ENCODE assay signal across 21 cellular contexts in genomic region chr7:20449146-20449648, GRCh38.
DNase-seq lines count a peak whose midpoint lies in the region; ATAC-seq, FAIRE-seq and TF ChIP-seq lines count a peak whose summit lies in the region.
"Had no signal": no experiment of that assay in that cellular context is flagged by ENCODE, and none has a peak within 500 bp of the region (broad histone marks: within the 10 kb centered on the region; RNA-seq: fewer than 3 reads in every experiment).

No MANE protein-coding gene starts in this region.

- H3K4me2 ChIP-seq in GM23338, result no peak overlapping the region
- no peak overlapping the region for H3K4me2 ChIP-seq in PC-9
- no peak overlapping the region for H3K4me2 ChIP-seq in endothelial cell of umbilical vein (ENCODE audit: insufficient read depth, low read length)
- no peak overlapping the region for H3K4me2 ChIP-seq in parathyroid adenoma (ENCODE audit: low read length)

- ATAC-seq in GM23338 (no peak), GM18873 (IDR thresholded peaks at IDR 0.05; ENCODE audit: low FRiP score, unreplicated experiment) (no peak)
- ATAC-seq: Panc1, T-cell had no signal

- FAIRE-seq in endothelial cell of umbilical vein (lab: Jason Lieb, UNC), result peak; percentile 26

- H3F3A ChIP-seq in GM23338 (replicated peaks; ENCODE audit: low read depth) (no peaks in the 10 kb centered on the region), PC-9 (ENCODE audit: insufficient read depth, low read depth) (no peaks in the 10 kb centered on the region)

- intact Hi-C loops in PC-9 (cut with micrococcal nuclease; ENCODE audit: unreplicated experiment), result no loop called here
- intact Hi-C loops in endothelial cell of umbilical vein (cut with micrococcal nuclease), result no loop called here
- intact Hi-C loops in tibial artery (cut with DNase I; ENCODE audit: low total_unique reads), result no loop called here

- CTCF ChIA-PET in PC-9 (lab: Charles Lee), result interaction anchor here (0.6 kb wide), 2 partner anchors 41 to 141 kb away, joined by 4 to 5 read pairs; no protein-coding TSS in a partner anchor
- CTCF ChIA-PET in endothelial cell of umbilical vein (lab: Charles Lee), result interaction anchor here (0.6 to 1.5 kb wide), 4 partner anchors 19 to 149 kb away, joined by 3 to 8 read pairs (median 3); no protein-coding TSS in a partner anchor

- H3K9me1 ChIP-seq in endothelial cell of umbilical vein (replicated peaks; ENCODE audit: control insufficient read depth, extremely low read depth, insufficient read depth, low read length), result no peaks in the 10 kb centered on the region

- H3K4me1 Mint-ChIP-seq in GM23338, result no peaks in the 10 kb centered on the region
- H3K4me1 Mint-ChIP-seq: T-cell had no signal

- H3K4me3 Mint-ChIP-seq in GM23338, result no peak overlapping the region
- H3K4me3 Mint-ChIP-seq: H9, T-cell had no signal

- no peaks in the 10 kb centered on the region for H3K9me2 ChIP-seq in GM23338 (ENCODE audit: insufficient read depth)
- no peaks in the 10 kb centered on the region for H3K9me2 ChIP-seq in PC-9 (ENCODE audit: insufficient read depth)

- POLR2A ChIA-PET in PC-9 (lab: Charles Lee; ENCODE audit: unreplicated experiment) (no interaction called here), endothelial cell of umbilical vein (lab: Charles Lee) (no interaction called here)

- H3K4me1 ChIP-seq in GM23338 (ENCODE audit: insufficient read depth) (no peaks in the 10 kb centered on the region), PC-9 (replicated peaks; ENCODE audit: insufficient read depth) (no peaks in the 10 kb centered on the region), endothelial cell of umbilical vein (ENCODE audit: control insufficient read depth, extremely low read depth, insufficient read depth, low read length) (no peaks in the 10 kb centered on the region), parathyroid adenoma (peaks cover 18% of the 10 kb centered on the region), tibial artery (no peaks in the 10 kb centered on the region)

- H3K27me3 ChIP-seq in GM23338 (ENCODE audit: insufficient read depth) (no peaks in the 10 kb centered on the region), PC-9 (ENCODE audit: insufficient read depth, low read depth) (no peaks in the 10 kb centered on the region), endothelial cell of umbilical vein (ENCODE audit: control insufficient read depth in 2 of 2, insufficient read depth in 2 of 2, low read length in 2 of 2) (no peaks in the 10 kb centered on the region), parathyroid adenoma (ENCODE audit: control insufficient read depth, insufficient read depth, low read length) (no peaks in the 10 kb centered on the region), tibial artery (no peaks in the 10 kb centered on the region)
- H3K27me3 ChIP-seq: BE2C had no signal

- H3K4me3 ChIP-seq in GM23338, result no peak overlapping the region
- H3K4me3 ChIP-seq in PC-9, result no peak overlapping the region
- no peak overlapping the region for H3K4me3 ChIP-seq in endothelial cell of umbilical vein (replicated peaks in 1 of 3; ENCODE audit: insufficient read depth in 1 of 3, low read depth in 1 of 3, low read length in 3 of 3)
- H3K4me3 ChIP-seq in parathyroid adenoma (ENCODE audit: low read depth, low read length), result no peak overlapping the region
- no peak overlapping the region for H3K4me3 ChIP-seq in tibial artery

- no TSS peak for BruUV-seq in PC-9 (replicated peaks; lab: Mats Ljungman, UMichigan)
- BruUV-seq in endothelial cell of umbilical vein (replicated peaks; lab: Mats Ljungman, UMichigan), result no TSS peak

- H3K27ac ChIP-seq in GM23338 (ENCODE audit: low read depth) (no peak overlapping the region), PC-9 (no peak overlapping the region), endothelial cell of umbilical vein (ENCODE audit: insufficient read depth, low read depth, low read length) (no peak overlapping the region), parathyroid adenoma (peak overlapping the region; percentile 56), tibial artery (no peak overlapping the region)

- H3K36me3 ChIP-seq in GM23338 (ENCODE audit: insufficient read depth) (no peaks in the 10 kb centered on the region), PC-9 (ENCODE audit: low read depth) (no peaks in the 10 kb centered on the region), endothelial cell of umbilical vein (ENCODE audit: control insufficient read depth in 2 of 2, extremely low read depth in 1 of 2, insufficient read depth in 2 of 2, low read length in 2 of 2) (no peaks in the 10 kb centered on the region), parathyroid adenoma (ENCODE audit: control insufficient read depth, insufficient read depth, low read length) (no peaks in the 10 kb centered on the region), tibial artery (no peaks in the 10 kb centered on the region)
- H3K36me3 ChIP-seq: BE2C had no signal

- H3K27me3 Mint-ChIP-seq in GM23338 (ENCODE audit: insufficient read depth, low read depth, poor library complexity), result no peaks in the 10 kb centered on the region

- no peak for TF ChIP-seq POLR2A in endothelial cell of umbilical vein (IDR thresholded peaks at IDR 0.05; ENCODE audit: low read depth, low read length)

- H3K9me3 ChIP-seq in PC-9 (ENCODE audit: insufficient read depth, low read depth) (peaks cover 11% of the 10 kb centered on the region; the same call in 1 of the 2 replicates), endothelial cell of umbilical vein (replicated peaks; ENCODE audit: control insufficient read depth, insufficient read depth, low read length) (no peaks in the 10 kb centered on the region), parathyroid adenoma (ENCODE audit: control insufficient read depth, low read length) (no peaks in the 10 kb centered on the region), tibial artery (peaks cover 0 to 5% (median 0%) of the 10 kb centered on the region in 3 donors)
- H3K9me3 ChIP-seq: BE2C had no signal

- DNase-seq in GM23338 (ENCODE audit: low spot score) (no peak), PC-9 (no peak), endothelial cell of umbilical vein (ENCODE audit: low read depth, low spot score) (peak; percentile 81), NCI-H1930 (lab: John Stamatoyannopoulos, UW) (no peak), HCEC 1CT (no peak), tibial artery (no peak)
- DNase-seq: BE2C; DMS79; H9; Kasumi-1; NCI-H1048; NCI-H1436 treated with DMSO at 0.1 percent for 48 hours; NCI-H2029; NCI-H2227 treated with DMSO at 0.1 percent for 48 hours; NCI-H510A treated with DMSO at 0.1 percent for 48 hours; NCI-H748 treated with DMSO at 0.1 percent for 48 hours; NK-92 treated with Interleukin-12 subunit alpha and Interleukin-12 subunit beta, amount 100 ng/mL, for 24 hours; T-cell had no signal

- no peaks in the 10 kb centered on the region for H3K79me2 ChIP-seq in GM23338 (replicated peaks; ENCODE audit: insufficient read depth)
- H3K79me2 ChIP-seq in PC-9 (ENCODE audit: low read depth), result no peaks in the 10 kb centered on the region
- H3K79me2 ChIP-seq in endothelial cell of umbilical vein (ENCODE audit: control insufficient read depth, insufficient read depth, low read length), result no peaks in the 10 kb centered on the region
- no peaks in the 10 kb centered on the region for H3K79me2 ChIP-seq in parathyroid adenoma

- dilution Hi-C loops in endothelial cell of umbilical vein (cut with MboI; ENCODE audit: extremely low pct_ligation_motif_present, low sequenced_read_pairs), result no loop called here

- TF ChIP-seq CTCF in GM23338 (conservative IDR thresholded peaks at IDR 0.05; ENCODE audit: low read depth in 2 of 2) (no peak), PC-9 (conservative IDR thresholded peaks at IDR 0.05) (no peak), endothelial cell of umbilical vein (IDR thresholded peaks at IDR 0.05; ENCODE audit: extremely low read depth in 1 of 2, insufficient read depth in 1 of 2, low read depth in 1 of 2, low read length in 2 of 2) (no peak), parathyroid adenoma (IDR thresholded peaks at IDR 0.05) (no peak), tibial artery (IDR thresholded peaks at IDR 0.05) (no peak)

- H3K27ac Mint-ChIP-seq in GM23338, result no peak overlapping the region
- H3K27ac Mint-ChIP-seq: H9, T-cell had no signal

- H3K9ac ChIP-seq in endothelial cell of umbilical vein (replicated peaks; ENCODE audit: extremely low read depth, insufficient read depth, low read length) (no peak overlapping the region), parathyroid adenoma (no peak overlapping the region)

- no peaks in the 10 kb centered on the region; the same call in 2 of the 3 replicates for H3K9me3 Mint-ChIP-seq in GM23338
- H3K9me3 Mint-ChIP-seq: H9 had no signal

- no peaks in the 10 kb centered on the region for H3K36me3 Mint-ChIP-seq in GM23338 (ENCODE audit: low read depth)
- H3K36me3 Mint-ChIP-seq: T-cell had no signal

- H2AFZ ChIP-seq in GM23338 (peak overlapping the region; percentile 40; the same call in 1 of the 2 replicates), PC-9 (peak overlapping the region; percentile 4; the same call in 1 of the 2 replicates), endothelial cell of umbilical vein (ENCODE audit: low read depth, low read length) (no peak overlapping the region), parathyroid adenoma (peak overlapping the region; percentile 31)

- no peaks in the 10 kb centered on the region for H4K20me1 ChIP-seq in GM23338 (replicated peaks; ENCODE audit: insufficient read depth)
- no peaks in the 10 kb centered on the region for H4K20me1 ChIP-seq in PC-9 (ENCODE audit: insufficient read depth)
- H4K20me1 ChIP-seq in endothelial cell of umbilical vein (replicated peaks; ENCODE audit: control insufficient read depth, extremely low read depth, insufficient read depth, low read length), result no peaks in the 10 kb centered on the region

TF ChIP-seq in GM23338, 12 proteins besides CTCF, POLR2A, EP300 and RAD21 (continues in another document):
- TF ChIP-seq ZNF331 (CRISPR knock-in tag; IDR thresholded peaks at IDR 0.05; ENCODE audit: low read depth), result no peak
- no peak for TF ChIP-seq POLR2AphosphoS5 (IDR thresholded peaks at IDR 0.05; ENCODE audit: low read depth)

TF ChIP-seq in endothelial cell of umbilical vein, 7 proteins besides CTCF, POLR2A, EP300 and RAD21:
- TF ChIP-seq MYC (IDR thresholded peaks at IDR 0.05; ENCODE audit: low read depth, low read length), result no peak
- TF ChIP-seq FOS (IDR thresholded peaks at IDR 0.05; ENCODE audit: borderline replicate concordance, insufficient read depth, low read length), result peak; percentile 32
